Comparison of ENCODE assay signal across 8 cellular contexts in genomic region chr12:27975222-27976136, GRCh38. TPM values are rescaled to one million over a fixed set of nuclear protein-coding genes. Genes with fewer than 3 reads are reported as not detected.
A peak's percentile ranks its signal among the peaks of the same experiment; 100 is the strongest.
DNase-seq lines count a peak whose midpoint lies in the region; ATAC-seq and TF ChIP-seq lines count a peak whose summit lies in the region.

No MANE protein-coding gene starts in this region.

- TF ChIP-seq POLR2A in NB4 (IDR thresholded peaks at IDR 0.05; ENCODE audit: extremely low read depth, insufficient read length), result no peak
- TF ChIP-seq POLR2A in prostate gland (IDR thresholded peaks at IDR 0.05), result no peak

- H3K4me1 Mint-ChIP-seq in osteocyte (ENCODE audit: unreplicated experiment), result peaks cover 17% of the 10 kb centered on the region

- no peak overlapping the region for H3K27ac Mint-ChIP-seq in osteocyte (ENCODE audit: unreplicated experiment)

- H3K27ac ChIP-seq in prostate gland, result no peak overlapping the region

- no peak for ATAC-seq in HG02571 (IDR thresholded peaks at IDR 0.05; ENCODE audit: unreplicated experiment)
- ATAC-seq in GM18520 (IDR thresholded peaks at IDR 0.05; ENCODE audit: unreplicated experiment), result no peak

- intact Hi-C loops in prostate gland (cut with DNase I), result loop anchor here (10.0 kb wide), 2 partner anchors 199 to 1019 kb away; no protein-coding TSS in a partner anchor

- no peaks in the 10 kb centered on the region for H3K9me3 Mint-ChIP-seq in osteocyte (ENCODE audit: unreplicated experiment)

- peaks cover 4% of the 10 kb centered on the region for H3K4me1 ChIP-seq in prostate gland (replicated peaks)

- no peaks in the 10 kb centered on the region for H3K36me3 ChIP-seq in prostate gland

- H3K4me3 Mint-ChIP-seq in osteocyte (ENCODE audit: unreplicated experiment), result peak overlapping the region; percentile 60

- H3K27me3 ChIP-seq in prostate gland (replicated peaks; ENCODE audit: insufficient read depth), result peaks cover 9% of the 10 kb centered on the region

- 1% methylated on average over 61 of the region's 61 CpGs for WGBS in prostate gland

- H3K9me3 ChIP-seq in prostate gland, result no peaks in the 10 kb centered on the region

- H3K4me3 ChIP-seq in NB4 (ENCODE audit: low read depth, low read length) (no peak overlapping the region), prostate gland (no peak overlapping the region)

- H3K36me3 Mint-ChIP-seq in osteocyte (ENCODE audit: unreplicated experiment), result no peaks in the 10 kb centered on the region

- DNase-seq in D341Med (ENCODE audit: low spot score) (peak; percentile 73), NB4 (ENCODE audit: low read depth) (peak; percentile 29), epidermal melanocyte (ENCODE audit: insufficient read length, low spot score) (peak; percentile 55), osteocyte (ENCODE audit: extremely low spot score, unreplicated experiment) (no peak), DMS 273 (lab: John Stamatoyannopoulos, UW; ENCODE audit: unreplicated experiment) (no peak), prostate gland (ENCODE audit: low spot score) (no peak)

- H3K27me3 Mint-ChIP-seq in osteocyte (ENCODE audit: unreplicated experiment), result peaks cover 79% of the 10 kb centered on the region

- TF ChIP-seq CTCF in NB4 (IDR thresholded peaks at IDR 0.05; ENCODE audit: low read depth, low read length) (no peak), osteocyte (IDR thresholded peaks at IDR 0.05) (no peak), prostate gland (IDR thresholded peaks at IDR 0.05) (no peak)

RNA-seq across cellular contexts. Expression of gene PTHLH, which starts 2.9 kb away (rescaled TPM):
- total RNA-seq in osteocyte (0.44 and 0.46 TPM in 2 replicates), prostate gland (under 1 TPM; 0.51 to 0.64 TPM)

Comparison
In these comparisons a context has a peak if more than half of its experiments do, and no peak if none do; other contexts are left out.
1. DNase-seq: peak in D341Med (single experiment), NB4 (single experiment) and epidermal melanocyte (single experiment); none in osteocyte (single experiment), DMS 273 (single experiment) and prostate gland (single experiment).